ENCODE assay signal across 16 cellular contexts in the genomic region with DNA sequence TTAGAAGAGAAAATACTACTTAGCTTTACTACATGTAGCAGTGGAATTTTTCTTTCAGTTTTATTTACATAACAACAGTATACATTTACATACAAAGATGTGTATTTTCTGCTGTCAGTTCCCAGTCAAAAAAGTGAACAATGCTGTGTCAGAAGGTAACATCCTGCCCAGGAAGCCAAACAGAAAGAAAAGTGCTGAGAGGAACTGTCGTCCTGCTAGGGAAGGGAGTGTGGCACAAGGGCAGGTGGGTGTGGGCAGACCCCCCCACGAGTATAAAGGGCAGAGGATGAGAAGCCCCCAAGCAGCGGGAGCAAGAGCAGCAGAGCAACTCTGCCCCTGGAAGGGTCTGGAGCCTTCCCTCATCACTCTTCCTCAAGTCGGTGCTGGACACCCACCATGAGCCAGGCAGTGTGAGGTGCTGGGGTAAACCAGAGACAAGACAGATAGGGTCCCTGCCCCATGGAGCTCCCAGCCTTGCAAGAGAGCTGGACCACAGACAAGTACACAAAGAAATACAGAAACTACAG. TPM values are rescaled to one million over a fixed set of nuclear protein-coding genes. Genes with fewer than 3 reads are reported as not detected.
DNase-seq lines count a peak whose midpoint lies in the region; ATAC-seq and TF ChIP-seq lines count a peak whose summit lies in the region.
"Had no signal": no experiment of that assay in that cellular context is flagged by ENCODE, and none has a peak within 500 bp of the region (broad histone marks: within the 10 kb centered on the region; RNA-seq: fewer than 3 reads in every experiment).

No MANE protein-coding gene starts in this region.

- H3K27me3 ChIP-seq in lower lobe of right lung (ENCODE audit: low read depth): no peaks in the 10 kb centered on the region
- H3K27me3 ChIP-seq: suprapubic skin had no signal

- POLR2A ChIA-PET in activated CD4-positive, alpha-beta memory T cell treated with anti-CD3 and anti-CD28 coated beads, Interleukin-2, amount 10 ng/mL, durations not matched to agents 7 days and 5 days (lab: Charles Lee): interaction anchor here (1.4 to 13.2 kb wide), 3 partner anchors 14 to 35 kb away, joined by 4 to 157 read pairs (median 6); no protein-coding TSS in a partner anchor

- DNase-seq in activated naive CD4-positive, alpha-beta T cell treated with anti-CD3 and anti-CD28 coated beads, Interleukin-2, amount 10 ng/mL, durations not matched to agents 7 days and 5 days: no peak
- no peak for DNase-seq in activated naive CD4-positive, alpha-beta T cell treated with Interleukin-2 at 50 U/mL for 16 hours
- DNase-seq in activated CD4-positive, alpha-beta memory T cell treated with anti-CD3 and anti-CD28 coated beads, Interleukin-2, amount 10 ng/mL, durations not matched to agents 7 days and 5 days: no peak
- DNase-seq in lower lobe of right lung: no peak
- no peak for DNase-seq in type B pancreatic cell (ENCODE audit: extremely low spot score, unreplicated experiment)
- DNase-seq in activated CD8-positive, alpha-beta memory T cell treated with anti-CD3 and anti-CD28 coated beads for 24 hours: no peak
- no peak for DNase-seq in effector CD4-positive, alpha-beta T cell
- DNase-seq: DMS79, NCI-H1105, occipital lobe, PC-9 had no signal

- H3K36me3 Mint-ChIP-seq in activated naive CD4-positive, alpha-beta T cell treated with anti-CD3 and anti-CD28 coated beads, Interleukin-2, amount 10 ng/mL, durations not matched to agents 7 days and 5 days: peaks cover 66% of the 10 kb centered on the region
- peaks cover 72% of the 10 kb centered on the region for H3K36me3 Mint-ChIP-seq in activated CD4-positive, alpha-beta memory T cell treated with anti-CD3 and anti-CD28 coated beads, Interleukin-2, amount 10 ng/mL, durations not matched to agents 7 days and 5 days (ENCODE audit: low read depth)
- H3K36me3 Mint-ChIP-seq in type B pancreatic cell: peaks cover 13% of the 10 kb centered on the region

- H3K4me1 ChIP-seq in lower lobe of right lung: peaks cover 81% of the 10 kb centered on the region

- CTCF ChIA-PET in activated naive CD4-positive, alpha-beta T cell treated with anti-CD3 and anti-CD28 coated beads, Interleukin-2, amount 10 ng/mL, durations not matched to agents 7 days and 5 days (lab: Charles Lee): interaction anchor here (1.2 kb wide), 1 partner anchor 68 kb away, joined by 3 read pairs; no protein-coding TSS in a partner anchor
- CTCF ChIA-PET in activated CD4-positive, alpha-beta memory T cell treated with anti-CD3 and anti-CD28 coated beads, Interleukin-2, amount 10 ng/mL, durations not matched to agents 7 days and 5 days (lab: Charles Lee): interaction anchor here (5.0 kb wide), 1 partner anchor 70 kb away, joined by 36 read pairs; no protein-coding TSS in a partner anchor

- no peaks in the 10 kb centered on the region for H3K27me3 Mint-ChIP-seq in activated naive CD4-positive, alpha-beta T cell treated with anti-CD3 and anti-CD28 coated beads, Interleukin-2, amount 10 ng/mL, durations not matched to agents 7 days and 5 days
- no peaks in the 10 kb centered on the region for H3K27me3 Mint-ChIP-seq in activated CD4-positive, alpha-beta memory T cell treated with anti-CD3 and anti-CD28 coated beads, Interleukin-2, amount 10 ng/mL, durations not matched to agents 7 days and 5 days
- no peaks in the 10 kb centered on the region for H3K27me3 Mint-ChIP-seq in type B pancreatic cell

- TF ChIP-seq CTCF in lower lobe of right lung (IDR thresholded peaks at IDR 0.05): no peak
- TF ChIP-seq CTCF in type B pancreatic cell (conservative IDR thresholded peaks at IDR 0.05): no peak

- H3K4me3 Mint-ChIP-seq in activated naive CD4-positive, alpha-beta T cell treated with anti-CD3 and anti-CD28 coated beads, Interleukin-2, amount 10 ng/mL, durations not matched to agents 7 days and 5 days: peak overlapping the region; percentile 4
- H3K4me3 Mint-ChIP-seq in activated CD4-positive, alpha-beta memory T cell treated with anti-CD3 and anti-CD28 coated beads, Interleukin-2, amount 10 ng/mL, durations not matched to agents 7 days and 5 days: peak overlapping the region; percentile 30
- H3K4me3 Mint-ChIP-seq in type B pancreatic cell: no peak overlapping the region

- H3K4me3 ChIP-seq in lower lobe of right lung: no peak overlapping the region
- H3K4me3 ChIP-seq: PC-9, suprapubic skin had no signal

- H3K27ac Mint-ChIP-seq in activated naive CD4-positive, alpha-beta T cell treated with anti-CD3 and anti-CD28 coated beads, Interleukin-2, amount 10 ng/mL, durations not matched to agents 7 days and 5 days: peak overlapping the region; percentile 78
- peak overlapping the region; percentile 87 for H3K27ac Mint-ChIP-seq in activated CD4-positive, alpha-beta memory T cell treated with anti-CD3 and anti-CD28 coated beads, Interleukin-2, amount 10 ng/mL, durations not matched to agents 7 days and 5 days
- H3K27ac Mint-ChIP-seq in type B pancreatic cell: peak overlapping the region; percentile 27

- intact Hi-C loops in lower lobe of right lung (cut with DNase I): no loop called here

- H3K4me1 Mint-ChIP-seq in activated naive CD4-positive, alpha-beta T cell treated with anti-CD3 and anti-CD28 coated beads, Interleukin-2, amount 10 ng/mL, durations not matched to agents 7 days and 5 days: peaks cover 97% of the 10 kb centered on the region
- peaks cover 98% of the 10 kb centered on the region for H3K4me1 Mint-ChIP-seq in activated CD4-positive, alpha-beta memory T cell treated with anti-CD3 and anti-CD28 coated beads, Interleukin-2, amount 10 ng/mL, durations not matched to agents 7 days and 5 days
- H3K4me1 Mint-ChIP-seq in type B pancreatic cell (ENCODE audit: unreplicated experiment): peaks cover 41% of the 10 kb centered on the region

- H3K9me3 ChIP-seq in lower lobe of right lung: no peaks in the 10 kb centered on the region
- H3K9me3 ChIP-seq: suprapubic skin had no signal

- no peaks in the 10 kb centered on the region for H3K9me3 Mint-ChIP-seq in activated naive CD4-positive, alpha-beta T cell treated with anti-CD3 and anti-CD28 coated beads, Interleukin-2, amount 10 ng/mL, durations not matched to agents 7 days and 5 days
- no peaks in the 10 kb centered on the region for H3K9me3 Mint-ChIP-seq in activated CD4-positive, alpha-beta memory T cell treated with anti-CD3 and anti-CD28 coated beads, Interleukin-2, amount 10 ng/mL, durations not matched to agents 7 days and 5 days
- no peaks in the 10 kb centered on the region for H3K9me3 Mint-ChIP-seq in type B pancreatic cell

- H3K27ac ChIP-seq in lower lobe of right lung: peak overlapping the region; percentile 62
- H3K27ac ChIP-seq: PC-9, suprapubic skin had no signal

- H3K36me3 ChIP-seq in lower lobe of right lung: peaks cover 17% of the 10 kb centered on the region

- no peak for ATAC-seq in lower lobe of right lung
- ATAC-seq in GM21360 (IDR thresholded peaks at IDR 0.05; ENCODE audit: unreplicated experiment): no peak

RNA-seq across cellular contexts. Expression of a gene that starts 39.7 kb away (rescaled TPM):
- 100 to 1,000 TPM in 1 of 2 experiments, 10 to 100 TPM in 1; 97.1 to 101 TPM for total RNA-seq in activated CD4-positive, alpha-beta memory T cell treated with anti-CD3 and anti-CD28 coated beads, Interleukin-2, amount 10 ng/mL, durations not matched to agents 7 days and 5 days
- total RNA-seq in lower lobe of right lung (69.8 TPM), type B pancreatic cell (ENCODE audit: low replicate concordance) (17.4 and 22.1 TPM in 2 replicates)

RNA-seq across cellular contexts. Expression of a gene that starts 54.5 kb away (rescaled TPM):
- not detected for total RNA-seq in activated CD4-positive, alpha-beta memory T cell treated with anti-CD3 and anti-CD28 coated beads, Interleukin-2, amount 10 ng/mL, durations not matched to agents 7 days and 5 days
- total RNA-seq in lower lobe of right lung (not detected), type B pancreatic cell (ENCODE audit: low replicate concordance) (not detected in 2 replicates)
- total RNA-seq: lung microvascular endothelial cell, NCI-H460, occipital lobe, PC-9, skeletal muscle tissue, suprapubic skin had no signal

Comparison
In these comparisons a context has a peak if more than half of its experiments do, and no peak if none do; other contexts are left out.
1. H3K27ac Mint-ChIP-seq: peak in every context shown above with its lines; median percentile 87 in activated CD4-positive, alpha-beta memory T cell treated with anti-CD3 and anti-CD28 coated beads, Interleukin-2, amount 10 ng/mL, durations not matched to agents 7 days and 5 days; 78 in activated naive CD4-positive, alpha-beta T cell treated with anti-CD3 and anti-CD28 coated beads, Interleukin-2, amount 10 ng/mL, durations not matched to agents 7 days and 5 days; 27 in type B pancreatic cell.